ENCODE assay signal across 9 cellular contexts in genomic region chrX:77668391-77669237, GRCh38.
DNase-seq lines count a peak whose midpoint lies in the region; ATAC-seq and TF ChIP-seq lines count a peak whose summit lies in the region.
"Had no signal": no experiment of that assay in that cellular context is flagged by ENCODE, and none has a peak within 500 bp of the region (broad histone marks: within the 10 kb centered on the region; RNA-seq: fewer than 3 reads in every experiment).

No MANE protein-coding gene starts in this region.

- no peak overlapping the region for H2AFZ ChIP-seq in neural progenitor cell (replicated peaks)

- ATAC-seq in HG03571 (IDR thresholded peaks at IDR 0.05; ENCODE audit: unreplicated experiment): no peak

- H3K4me3 Mint-ChIP-seq in neural progenitor cell: no peak overlapping the region

- H3K27ac ChIP-seq in neural progenitor cell: peak overlapping the region; percentile 13
- H3K27ac ChIP-seq: skin epidermis had no signal

- no peaks in the 10 kb centered on the region for H3K4me1 ChIP-seq in neural progenitor cell

- H3K27ac Mint-ChIP-seq in neural progenitor cell: no peak overlapping the region

- no peak overlapping the region for H3K9ac ChIP-seq in neural progenitor cell

- DNase-seq in GM04503 (ENCODE audit: low read depth) (peak; percentile 2), NCI-H460 (ENCODE audit: extremely low read depth, low read depth) (peak; percentile 54), cardiac fibroblast (ENCODE audit: low read depth in 2 of 2) (peak; percentile 48 to 73), neural progenitor cell (ENCODE audit: low spot score) (no peak), NCI-H748 (lab: John Stamatoyannopoulos, UW; ENCODE audit: unreplicated experiment) (no peak), GM10266 (ENCODE audit: extremely low spot score) (no peak)

- peaks cover 6% of the 10 kb centered on the region for H3K9me3 ChIP-seq in neural progenitor cell (ENCODE audit: low read depth)
- H3K9me3 ChIP-seq: thoracic aorta had no signal

- no peaks in the 10 kb centered on the region for H3K79me2 ChIP-seq in neural progenitor cell (ENCODE audit: low read depth)

- H3K4me2 ChIP-seq in neural progenitor cell: no peak overlapping the region

- peaks cover 2% of the 10 kb centered on the region for H3K36me3 Mint-ChIP-seq in neural progenitor cell

- H3K9me3 Mint-ChIP-seq in neural progenitor cell: no peaks in the 10 kb centered on the region

- peak overlapping the region in 1 of 2 donors; percentile 5 for H3K4me3 ChIP-seq in cardiac fibroblast (replicated peaks in 1 of 2; ENCODE audit: low read depth in 2 of 2, low read length in 2 of 2)
- no peak overlapping the region for H3K4me3 ChIP-seq in neural progenitor cell
- H3K4me3 ChIP-seq: skin epidermis, thoracic aorta had no signal

- no peaks in the 10 kb centered on the region for H3K4me1 Mint-ChIP-seq in neural progenitor cell

- no peaks in the 10 kb centered on the region for H3K36me3 ChIP-seq in neural progenitor cell
- H3K36me3 ChIP-seq: thoracic aorta had no signal

- H4K20me1 ChIP-seq in neural progenitor cell (ENCODE audit: low read depth): no peaks in the 10 kb centered on the region

- H3F3A ChIP-seq in neural progenitor cell (ENCODE audit: low read depth): peaks cover 3% of the 10 kb centered on the region

- H3K27me3 Mint-ChIP-seq in neural progenitor cell (ENCODE audit: insufficient read depth, low read depth): no peaks in the 10 kb centered on the region

- TF ChIP-seq CTCF in cardiac fibroblast (IDR thresholded peaks at IDR 0.05; ENCODE audit: low read depth, low read length) (no peak), neural progenitor cell (IDR thresholded peaks at IDR 0.05) (no peak), GM10266 (IDR thresholded peaks at IDR 0.05; ENCODE audit: control insufficient read depth, insufficient read depth, low read depth, missing control alignments) (no peak)

- H3K27me3 ChIP-seq in neural progenitor cell: no peaks in the 10 kb centered on the region

Comparison
In these comparisons a context has a peak if more than half of its experiments do, and no peak if none do; other contexts are left out.
1. DNase-seq: peak in GM04503 (single experiment), NCI-H460 (single experiment) and cardiac fibroblast (2 of 2); none in neural progenitor cell (single experiment), NCI-H748 (single experiment) and GM10266 (single experiment).